33 cellular contexts compared by ENCODE assay signal in the genomic region with DNA sequence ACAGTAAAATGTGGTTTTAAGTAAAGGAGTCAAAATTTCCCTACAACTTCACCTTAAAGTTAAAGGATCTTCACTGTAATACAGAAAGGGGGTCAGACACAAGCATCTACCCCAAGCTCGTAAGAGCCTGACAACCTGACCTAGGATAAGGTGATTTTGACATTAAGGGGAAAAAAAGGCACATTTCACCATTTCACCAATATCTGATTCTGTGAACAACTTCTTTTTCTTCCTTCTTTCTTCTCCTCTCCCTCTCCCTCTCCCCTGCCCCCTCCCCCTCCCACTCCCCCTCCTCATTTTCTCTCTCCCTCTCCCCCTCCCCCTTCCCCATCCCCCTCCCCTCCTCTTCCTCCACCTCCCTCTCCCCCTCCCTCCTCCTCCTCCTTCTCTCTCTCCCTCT.
"Had no signal": no experiment of that assay in that cellular context is flagged by ENCODE, and none has a peak within 500 bp of the region (broad histone marks: within the 10 kb centered on the region; RNA-seq: fewer than 3 reads in every experiment).

No MANE protein-coding gene starts in this region.

- ATAC-seq: activated CD8-positive, alpha-beta T cell treated with anti-CD3 and anti-CD28 coated beads for 36 hours; activated naive CD4-positive, alpha-beta T cell treated with anti-CD3 and anti-CD28 coated beads, Interleukin-2, amount 50 U/mL, for 72 hours; activated T-cell treated with anti-CD3 and anti-CD28 coated beads, Interleukin-2, amount 50 U/mL, for 4 hours; activated T-cell treated with anti-CD3 and anti-CD28 coated beads, Interleukin-2, amount 50 U/mL, for 72 hours; activated T-helper 17 cell treated with anti-CD3 and anti-CD28 coated beads, Interleukin-2, amount 50 U/mL, for 72 hours; body of pancreas had no signal

- H3K27ac ChIP-seq: adrenal gland, body of pancreas, brain microvascular endothelial cell, breast epithelium, VCaP had no signal

- H3K9me3 ChIP-seq: adrenal gland, body of pancreas, breast epithelium had no signal

- H3K36me3 ChIP-seq: adrenal gland, brain microvascular endothelial cell, breast epithelium had no signal

- FAIRE-seq: astrocyte, TTC549 had no signal

- DNase-seq: activated B cell treated with CpG ODN at 0.5 μM for 24 hours; activated CD4-positive, alpha-beta memory T cell treated with anti-CD3 and anti-CD28 coated beads for 36 hours; activated CD4-positive, alpha-beta T cell treated with anti-CD3 and anti-CD28 coated beads for 4 hours; activated CD4-positive, alpha-beta T cell treated with anti-CD3 and anti-CD28 coated beads, Interleukin-2, amount 10 ng/mL, durations not matched to agents 24 days and 14 days; activated CD4-positive, alpha-beta T cell treated with anti-CD3 and anti-CD28 coated beads, Interleukin-2, amount 50 U/mL, for 1 hour; activated CD4-positive, alpha-beta T cell treated with anti-CD3 and anti-CD28 coated beads, Interleukin-2, amount 50 U/mL, for 4 hours; activated CD4-positive, CD25-positive, alpha-beta regulatory T cell treated with anti-CD3 and anti-CD28 coated beads, Interleukin-2, amount 50 U/mL, for 72 hours; activated CD8-positive, alpha-beta memory T cell treated with anti-CD3 and anti-CD28 coated beads, Interleukin-2, amount 50 U/mL, for 4 hours; activated CD8-positive, alpha-beta T cell treated with anti-CD3 and anti-CD28 coated beads for 36 hours; activated effector memory CD4-positive, alpha-beta T cell treated with anti-CD3 and anti-CD28 coated beads, Interleukin-2, amount 50 U/mL, for 16 hours; activated gamma-delta T cell treated with Interleukin-2 at 50 U/mL for 16 hours; activated naive CD4-positive, alpha-beta T cell; activated naive CD4-positive, alpha-beta T cell treated with anti-CD3 and anti-CD28 coated beads for 36 hours; activated naive CD4-positive, alpha-beta T cell treated with anti-CD3 and anti-CD28 coated beads, Interleukin-2, amount 50 U/mL, for 16 hours; activated naive CD8-positive, alpha-beta T cell treated with anti-CD3 and anti-CD28 coated beads for 36 hours; activated T-cell treated with anti-CD3 and anti-CD28 coated beads for 4 hours; activated T-cell treated with anti-CD3 and anti-CD28 coated beads, Interleukin-2, amount 50 U/mL, for 1 hour; activated T-cell treated with anti-CD3 and anti-CD28 coated beads, Interleukin-2, amount 50 U/mL, for 4 hours; activated T-cell treated with anti-CD3 and anti-CD28 coated beads, Interleukin-2, amount 50 U/mL, for 72 hours; adrenal gland; amniotic stem cell; aorta; body of pancreas; central memory CD4-positive, alpha-beta T cell; T-helper 2 cell; T-helper 9 cell had no signal

- H3K27me3 ChIP-seq: adrenal gland, body of pancreas, brain microvascular endothelial cell, breast epithelium had no signal

- H3K4me1 ChIP-seq: adrenal gland, body of pancreas, breast epithelium had no signal

- H3K4me3 ChIP-seq: adrenal gland, body of pancreas, breast epithelium had no signal
